In the genomic region with DNA sequence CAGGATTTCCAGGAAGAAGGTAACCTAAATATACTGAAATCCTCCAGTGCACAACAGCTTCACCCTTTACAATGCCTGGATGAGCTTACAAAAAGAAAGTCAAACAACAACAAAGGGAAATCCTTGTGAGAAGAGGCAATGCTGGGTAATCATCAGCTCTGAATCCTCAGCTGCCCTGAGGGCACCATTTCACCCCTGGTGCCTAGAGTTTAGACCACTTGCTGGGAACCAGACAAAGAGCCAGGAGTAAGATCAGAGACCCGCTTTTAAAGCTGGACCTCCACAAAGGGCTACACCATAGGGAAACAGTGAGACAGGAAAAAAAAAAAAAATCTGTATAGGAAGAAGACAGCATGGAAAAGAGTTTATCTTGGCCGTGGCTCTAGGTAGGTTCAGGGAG, we compare ENCODE assay signal across 23 cellular contexts.
"Had no signal": no experiment of that assay in that cellular context is flagged by ENCODE, and none has a peak within 500 bp of the region (broad histone marks: within the 10 kb centered on the region; RNA-seq: fewer than 3 reads in every experiment).

No MANE protein-coding gene starts in this region.

- H3K27ac ChIP-seq: hepatocyte, right lobe of liver, suprapubic skin, tibial nerve had no signal

- H3K9me3 Mint-ChIP-seq: activated naive CD4-positive, alpha-beta T cell treated with anti-CD3 and anti-CD28 coated beads, Interleukin-2, amount 50 U/mL, for 72 hours; activated T-cell treated with anti-CD3 and anti-CD28 coated beads, Interleukin-2, amount 50 U/mL, for 24 hours; activated T-helper 17 cell treated with anti-CD3 and anti-CD28 coated beads, Interleukin-2, amount 50 U/mL, for 72 hours; dendritic cell treated with granulocyte-macrophage colony-stimulating factor and Interleukin-4, amounts not matched to agents 40 ng/mL and 50 ng/mL, for 4 days; nephron; stimulated activated effector memory CD8-positive, alpha-beta T cell treated with anti-CD3 and anti-CD28 coated beads, Interleukin-12 subunit alpha, Interleukin-12 subunit beta, amount 100 ng/mL, for 72 hours; stimulated activated naive CD8-positive, alpha-beta T cell treated with anti-CD3 and anti-CD28 coated beads, Interleukin-15, amount 100 ng/mL, for 72 hours had no signal

- H3K9me3 ChIP-seq: right lobe of liver, suprapubic skin had no signal

- ATAC-seq: activated naive CD4-positive, alpha-beta T cell treated with anti-CD3 and anti-CD28 coated beads, Interleukin-2, amount 50 U/mL, for 72 hours; activated T-helper 17 cell treated with anti-CD3 and anti-CD28 coated beads, Interleukin-2, amount 50 U/mL, for 72 hours; esophagus mucosa; left cardiac atrium; right lobe of liver; stimulated activated effector memory CD8-positive, alpha-beta T cell treated with anti-CD3 and anti-CD28 coated beads, Interleukin-12 subunit alpha, Interleukin-12 subunit beta, amount 100 ng/mL, for 72 hours; stimulated activated naive CD8-positive, alpha-beta T cell treated with anti-CD3 and anti-CD28 coated beads, Interleukin-15, amount 100 ng/mL, for 72 hours had no signal

- H3K27me3 ChIP-seq: right lobe of liver had no signal

- H3K4me3 ChIP-seq: hepatocyte, right lobe of liver, skin epidermis, suprapubic skin, tibial nerve had no signal

- H3K36me3 Mint-ChIP-seq: activated naive CD4-positive, alpha-beta T cell treated with anti-CD3 and anti-CD28 coated beads, Interleukin-2, amount 50 U/mL, for 72 hours; brain; stimulated activated effector memory CD8-positive, alpha-beta T cell treated with anti-CD3 and anti-CD28 coated beads, Interleukin-12 subunit alpha, Interleukin-12 subunit beta, amount 100 ng/mL, for 72 hours had no signal

- H3K4me1 Mint-ChIP-seq: activated T-helper 17 cell treated with anti-CD3 and anti-CD28 coated beads, Interleukin-2, amount 50 U/mL, for 72 hours; brain; nephron; stimulated activated effector memory CD8-positive, alpha-beta T cell treated with anti-CD3 and anti-CD28 coated beads, Interleukin-12 subunit alpha, Interleukin-12 subunit beta, amount 100 ng/mL, for 72 hours had no signal

- H3K4me3 Mint-ChIP-seq: activated T-cell treated with anti-CD3 and anti-CD28 coated beads, Interleukin-2, amount 50 U/mL, for 24 hours; activated T-helper 17 cell treated with anti-CD3 and anti-CD28 coated beads, Interleukin-2, amount 50 U/mL, for 72 hours; brain; dendritic cell treated with granulocyte-macrophage colony-stimulating factor and Interleukin-4, amounts not matched to agents 40 ng/mL and 50 ng/mL, for 4 days; nephron; stimulated activated effector memory CD8-positive, alpha-beta T cell treated with anti-CD3 and anti-CD28 coated beads, Interleukin-12 subunit alpha, Interleukin-12 subunit beta, amount 100 ng/mL, for 72 hours; stimulated activated naive CD8-positive, alpha-beta T cell treated with anti-CD3 and anti-CD28 coated beads, Interleukin-15, amount 100 ng/mL, for 72 hours had no signal

- H3K36me3 ChIP-seq: right lobe of liver, suprapubic skin, tibial nerve had no signal

- H3K27ac Mint-ChIP-seq: activated naive CD4-positive, alpha-beta T cell treated with anti-CD3 and anti-CD28 coated beads, Interleukin-2, amount 50 U/mL, for 72 hours; activated T-cell treated with anti-CD3 and anti-CD28 coated beads, Interleukin-2, amount 50 U/mL, for 24 hours; activated T-helper 17 cell treated with anti-CD3 and anti-CD28 coated beads, Interleukin-2, amount 50 U/mL, for 72 hours; brain; dendritic cell treated with granulocyte-macrophage colony-stimulating factor and Interleukin-4, amounts not matched to agents 40 ng/mL and 50 ng/mL, for 4 days; nephron; stimulated activated effector memory CD8-positive, alpha-beta T cell treated with anti-CD3 and anti-CD28 coated beads, Interleukin-12 subunit alpha, Interleukin-12 subunit beta, amount 100 ng/mL, for 72 hours had no signal

- DNase-seq: activated CD8-positive, alpha-beta memory T cell treated with anti-CD3 and anti-CD28 coated beads for 24 hours; activated CD8-positive, alpha-beta memory T cell treated with anti-CD3 and anti-CD28 coated beads, Interleukin-2, amount 50 U/mL, for 4 hours; activated T-cell treated with anti-CD3 and anti-CD28 coated beads, Interleukin-2, amount 50 U/mL, for 24 hours; aorta; effector CD8-positive, alpha-beta T cell; glutamatergic neuron; left cardiac atrium; occipital lobe; right lobe of liver; stimulated activated CD4-positive, alpha-beta T cell treated with anti-CD3 and anti-CD28 coated beads, Interleukin-1b, Interleukin-23, amount 100 ng/mL, for 48 hours; stimulated activated naive CD8-positive, alpha-beta T cell treated with anti-CD3 and anti-CD28 coated beads, Interleukin-15, amount 100 ng/mL, for 72 hours; T-helper 9 cell had no signal
